16 cellular contexts compared by ENCODE assay signal in genomic region chr3:11532865-11533490, GRCh38.
A peak's percentile ranks its signal among the peaks of the same experiment; 100 is the strongest.
DNase-seq lines count a peak whose midpoint lies in the region; ATAC-seq, FAIRE-seq and TF ChIP-seq lines count a peak whose summit lies in the region.
"Had no signal": no experiment of that assay in that cellular context is flagged by ENCODE, and none has a peak within 500 bp of the region (broad histone marks: within the 10 kb centered on the region; RNA-seq: fewer than 3 reads in every experiment).

No MANE protein-coding gene starts in this region.

- H3K27me3 ChIP-seq in Panc1 (ENCODE audit: control insufficient read depth, insufficient read depth, low read length) = no peaks in the 10 kb centered on the region
- H3K27me3 ChIP-seq in thyroid gland = no peaks in the 10 kb centered on the region
- H3K27me3 ChIP-seq: BLaER1, neutrophil, right lobe of liver, testis had no signal

- H3K27me3 Mint-ChIP-seq in chondrocyte (ENCODE audit: low read depth) (no peaks in the 10 kb centered on the region), mesothelial cell of epicardium (ENCODE audit: low read depth) (no peaks in the 10 kb centered on the region)
- H3K27me3 Mint-ChIP-seq: activated naive CD8-positive, alpha-beta T cell treated with anti-CD3 and anti-CD28 coated beads, Interleukin-2, amount 10 ng/mL, durations not matched to agents 7 days and 5 days had no signal

- H3K27ac ChIP-seq in Panc1 (ENCODE audit: low read length) = peak overlapping the region; percentile 63; the same call in 1 of the 2 replicates
- peak overlapping the region; percentile 6 to 77 (median 69) for H3K27ac ChIP-seq in thyroid gland
- H3K27ac ChIP-seq: BLaER1, neutrophil, right lobe of liver, testis had no signal

- ATAC-seq in Panc1 (no peak; the same call in 1 of the 2 replicates), HG03469 (IDR thresholded peaks at IDR 0.05; ENCODE audit: unreplicated experiment) (no peak), HG03139 (IDR thresholded peaks at IDR 0.05; ENCODE audit: unreplicated experiment) (no peak)

- no peak for DNase-seq in Panc1 (ENCODE audit: low read depth, low spot score)
- DNase-seq in chondrocyte (ENCODE audit: low spot score) = no peak
- no peak for DNase-seq in mesothelial cell of epicardium (ENCODE audit: low spot score in 2 of 2, unreplicated experiment in 2 of 2)
- DNase-seq in thyroid gland = peak; percentile 47 to 54
- no peak for DNase-seq in H54 (ENCODE audit: insufficient read length, low spot score)
- DNase-seq: activated CD4-positive, alpha-beta T cell treated with anti-CD3 and anti-CD28 coated beads, Interleukin-2, amount 50 U/mL, for 48 hours; activated naive CD8-positive, alpha-beta T cell treated with anti-CD3 and anti-CD28 coated beads, Interleukin-2, amount 10 ng/mL, durations not matched to agents 7 days and 5 days; activated T-cell treated with anti-CD3 and anti-CD28 coated beads, Interleukin-2, amount 50 U/mL, for 72 hours; HFFc6; MV-4-11; right lobe of liver; testis had no signal

- in situ Hi-C loops in Panc1 (cut with HindIII; ENCODE audit: low pct_unique_long_range_greater_than_20kb, low sequenced_read_pairs) = no loop called here

- no peak for FAIRE-seq in H54 (lab: Jason Lieb, UNC)

- H3K4me3 Mint-ChIP-seq in chondrocyte (ENCODE audit: unreplicated experiment) = no peak overlapping the region
- no peak overlapping the region for H3K4me3 Mint-ChIP-seq in mesothelial cell of epicardium
- H3K4me3 Mint-ChIP-seq: activated naive CD8-positive, alpha-beta T cell treated with anti-CD3 and anti-CD28 coated beads, Interleukin-2, amount 10 ng/mL, durations not matched to agents 7 days and 5 days; activated T-cell treated with anti-CD3 and anti-CD28 coated beads, Interleukin-2, amount 50 U/mL, for 72 hours; HFFc6 had no signal

- H3K36me3 Mint-ChIP-seq in chondrocyte (ENCODE audit: low read depth) (no peaks in the 10 kb centered on the region), mesothelial cell of epicardium (peaks cover 4% of the 10 kb centered on the region)
- H3K36me3 Mint-ChIP-seq: activated naive CD8-positive, alpha-beta T cell treated with anti-CD3 and anti-CD28 coated beads, Interleukin-2, amount 10 ng/mL, durations not matched to agents 7 days and 5 days had no signal

- TF ChIP-seq POLR2A in thyroid gland (IDR thresholded peaks at IDR 0.05) (no peak), H54 (IDR thresholded peaks at IDR 0.05; ENCODE audit: low read depth, low read length) (no peak)

- POLR2A ChIA-PET in Panc1 (lab: Charles Lee) = no interaction called here

- no peaks in the 10 kb centered on the region for H3K9me3 Mint-ChIP-seq in chondrocyte (ENCODE audit: low read depth)
- peaks cover 3% of the 10 kb centered on the region for H3K9me3 Mint-ChIP-seq in mesothelial cell of epicardium
- H3K9me3 Mint-ChIP-seq: activated naive CD8-positive, alpha-beta T cell treated with anti-CD3 and anti-CD28 coated beads, Interleukin-2, amount 10 ng/mL, durations not matched to agents 7 days and 5 days; activated T-cell treated with anti-CD3 and anti-CD28 coated beads, Interleukin-2, amount 50 U/mL, for 72 hours; HFFc6 had no signal

- no peak overlapping the region for H3K4me3 ChIP-seq in Panc1 (ENCODE audit: low read depth in 2 of 2, low read length in 2 of 2)
- no peak overlapping the region for H3K4me3 ChIP-seq in thyroid gland (replicated peaks in 1 of 3)
- H3K4me3 ChIP-seq: BLaER1, right lobe of liver, testis had no signal

- H3K4me1 ChIP-seq in Panc1 (ENCODE audit: control insufficient read depth, insufficient read depth, low read length) (peaks cover 10% of the 10 kb centered on the region; the same call in 1 of the 2 replicates), thyroid gland (peaks cover 29 to 59% of the 10 kb centered on the region in 2 donors)
- H3K4me1 ChIP-seq: right lobe of liver had no signal

- no peaks in the 10 kb centered on the region for H3K9me3 ChIP-seq in Panc1 (ENCODE audit: control insufficient read depth, insufficient read depth, low read depth, low read length)
- H3K9me3 ChIP-seq in thyroid gland = no peaks in the 10 kb centered on the region
- H3K9me3 ChIP-seq: BLaER1, neutrophil, right lobe of liver, testis had no signal

- no peak for TF ChIP-seq CTCF in Panc1 (IDR thresholded peaks at IDR 0.05)
- TF ChIP-seq CTCF in chondrocyte (IDR thresholded peaks at IDR 0.05) = no peak
- TF ChIP-seq CTCF in mesothelial cell of epicardium (IDR thresholded peaks at IDR 0.05; ENCODE audit: unreplicated experiment) = no peak
- no peak for TF ChIP-seq CTCF in thyroid gland (IDR thresholded peaks at IDR 0.05)

- BruUV-seq in Panc1 (replicated peaks; lab: Mats Ljungman, UMichigan) = no TSS peak

- H3K4me1 Mint-ChIP-seq in chondrocyte (ENCODE audit: low read depth) (peaks cover 61% of the 10 kb centered on the region), mesothelial cell of epicardium (peaks cover 62% of the 10 kb centered on the region)
- H3K4me1 Mint-ChIP-seq: activated naive CD8-positive, alpha-beta T cell treated with anti-CD3 and anti-CD28 coated beads, Interleukin-2, amount 10 ng/mL, durations not matched to agents 7 days and 5 days had no signal

- intact Hi-C loops in Panc1 (cut with micrococcal nuclease; ENCODE audit: unreplicated experiment) = no loop called here
- intact Hi-C loops in thyroid gland (cut with DNase I) = no loop called here

- no peaks in the 10 kb centered on the region for H3K36me3 ChIP-seq in Panc1 (ENCODE audit: control insufficient read depth, insufficient read depth, low read length)
- no peaks in the 10 kb centered on the region for H3K36me3 ChIP-seq in thyroid gland
- H3K36me3 ChIP-seq: BLaER1, right lobe of liver had no signal

- WGBS in thyroid gland, 2 donors = 60 to 70% methylated on average over 10 of the region's 10 CpGs

- peak overlapping the region; percentile 82 for H3K27ac Mint-ChIP-seq in chondrocyte (ENCODE audit: unreplicated experiment)
- peak overlapping the region; percentile 87 for H3K27ac Mint-ChIP-seq in mesothelial cell of epicardium
- H3K27ac Mint-ChIP-seq: activated naive CD8-positive, alpha-beta T cell treated with anti-CD3 and anti-CD28 coated beads, Interleukin-2, amount 10 ng/mL, durations not matched to agents 7 days and 5 days; activated T-cell treated with anti-CD3 and anti-CD28 coated beads, Interleukin-2, amount 50 U/mL, for 72 hours; HFFc6 had no signal

- CTCF ChIA-PET in Panc1 (lab: Charles Lee) = no interaction called here

Comparison
In these comparisons a context has a peak if more than half of its experiments do, and no peak if none do; other contexts are left out.
1. DNase-seq: peak in thyroid gland (2 of 2); none in Panc1 (single experiment), chondrocyte (single experiment), mesothelial cell of epicardium (0 of 2) and H54 (single experiment).